In genomic region chr9:128484686-128485413, GRCh38 we compare ENCODE assay signal across 20 cellular contexts.
A peak's percentile ranks its signal among the peaks of the same experiment; 100 is the strongest.
DNase-seq lines count a peak whose midpoint lies in the region; ATAC-seq and TF ChIP-seq lines count a peak whose summit lies in the region.
"Had no signal": no experiment of that assay in that cellular context is flagged by ENCODE, and none has a peak within 500 bp of the region (broad histone marks: within the 10 kb centered on the region; RNA-seq: fewer than 3 reads in every experiment).

No MANE protein-coding gene starts in this region.

- no peaks in the 10 kb centered on the region for H3K9me3 Mint-ChIP-seq in stimulated activated naive CD8-positive, alpha-beta T cell treated with anti-CD3 and anti-CD28 coated beads, Interleukin-15, amount 100 ng/mL, for 72 hours
- H3K9me3 Mint-ChIP-seq in dendritic cell treated with granulocyte-macrophage colony-stimulating factor and Interleukin-4, amounts not matched to agents 40 ng/mL and 50 ng/mL, for 4 days = no peaks in the 10 kb centered on the region
- H3K9me3 Mint-ChIP-seq in nephron progenitor cell = no peaks in the 10 kb centered on the region
- H3K9me3 Mint-ChIP-seq in stimulated activated naive B cell treated with anti-CD40 and anti-IgM and Interleukin-4, amounts not matched to agents 10 μg/mL and 1 μg/mL and 100 μg/mL, for 72 hours = no peaks in the 10 kb centered on the region
- H3K9me3 Mint-ChIP-seq: CD14-positive monocyte had no signal

- H3K27ac Mint-ChIP-seq in stimulated activated naive CD8-positive, alpha-beta T cell treated with anti-CD3 and anti-CD28 coated beads, Interleukin-15, amount 100 ng/mL, for 72 hours = peak overlapping the region; percentile 44 to 52
- H3K27ac Mint-ChIP-seq in dendritic cell treated with granulocyte-macrophage colony-stimulating factor and Interleukin-4, amounts not matched to agents 40 ng/mL and 50 ng/mL, for 4 days = peak overlapping the region; percentile 27
- H3K27ac Mint-ChIP-seq in nephron progenitor cell = peak overlapping the region; percentile 74
- peak overlapping the region; percentile 73 for H3K27ac Mint-ChIP-seq in stimulated activated naive B cell treated with anti-CD40 and anti-IgM and Interleukin-4, amounts not matched to agents 10 μg/mL and 1 μg/mL and 100 μg/mL, for 72 hours

- peaks cover 87% of the 10 kb centered on the region for H3K36me3 Mint-ChIP-seq in dendritic cell treated with granulocyte-macrophage colony-stimulating factor and Interleukin-4, amounts not matched to agents 40 ng/mL and 50 ng/mL, for 4 days (ENCODE audit: low read depth)
- H3K36me3 Mint-ChIP-seq in nephron progenitor cell (ENCODE audit: low read depth) = peaks cover 70% of the 10 kb centered on the region
- H3K36me3 Mint-ChIP-seq in stimulated activated naive B cell treated with anti-CD40 and anti-IgM and Interleukin-4, amounts not matched to agents 10 μg/mL and 1 μg/mL and 100 μg/mL, for 72 hours = peaks cover 42 to 74% of the 10 kb centered on the region in 2 donors

- no peak for DNase-seq in stimulated activated naive CD8-positive, alpha-beta T cell treated with anti-CD3 and anti-CD28 coated beads, Interleukin-15, amount 100 ng/mL, for 72 hours
- DNase-seq in stimulated activated naive CD8-positive, alpha-beta T cell treated with anti-CD3 and anti-CD28 coated beads, Interleukin-15, Interleukin-2, amounts not matched to agents 100 U/mL and 50 U/mL, for 24 hours = no peak
- DNase-seq in nephron progenitor cell = no peak
- DNase-seq in stimulated activated naive B cell treated with anti-CD40 and anti-IgM and Interleukin-4, amounts not matched to agents 10 μg/mL and 1 μg/mL and 100 μg/mL, for 72 hours = no peak
- no peak for DNase-seq in cerebellar cortex (ENCODE audit: low spot score)
- no peak for DNase-seq in effector CD4-positive, alpha-beta T cell
- DNase-seq: EL; GF-D8; KG1; NCI-H1105 treated with DMSO at 0.1 percent for 48 hours; NCI-H2081; NCI-H2171; NCI-H345; NCI-H524; NCI-H774; NK-92 treated with Interleukin-12 subunit alpha and Interleukin-12 subunit beta, amount 100 ng/mL, for 24 hours; SHP77 treated with DMSO at 0.1 percent for 48 hours had no signal

- intact Hi-C loops in dendritic cell treated with granulocyte-macrophage colony-stimulating factor and Interleukin-4, amounts not matched to agents 40 ng/mL and 50 ng/mL, for 4 days (cut with micrococcal nuclease) = no loop called here

- no peak for TF ChIP-seq CTCF in nephron progenitor cell (IDR thresholded peaks at IDR 0.05)

- no peaks in the 10 kb centered on the region for H3K4me1 Mint-ChIP-seq in stimulated activated naive CD8-positive, alpha-beta T cell treated with anti-CD3 and anti-CD28 coated beads, Interleukin-15, amount 100 ng/mL, for 72 hours
- no peaks in the 10 kb centered on the region for H3K4me1 Mint-ChIP-seq in dendritic cell treated with granulocyte-macrophage colony-stimulating factor and Interleukin-4, amounts not matched to agents 40 ng/mL and 50 ng/mL, for 4 days (ENCODE audit: low read depth)
- no peaks in the 10 kb centered on the region for H3K4me1 Mint-ChIP-seq in nephron progenitor cell
- H3K4me1 Mint-ChIP-seq in stimulated activated naive B cell treated with anti-CD40 and anti-IgM and Interleukin-4, amounts not matched to agents 10 μg/mL and 1 μg/mL and 100 μg/mL, for 72 hours = no peaks in the 10 kb centered on the region
- H3K4me1 Mint-ChIP-seq: CD14-positive monocyte had no signal

- H3K4me3 Mint-ChIP-seq in stimulated activated naive CD8-positive, alpha-beta T cell treated with anti-CD3 and anti-CD28 coated beads, Interleukin-15, amount 100 ng/mL, for 72 hours = no peak overlapping the region
- H3K4me3 Mint-ChIP-seq in dendritic cell treated with granulocyte-macrophage colony-stimulating factor and Interleukin-4, amounts not matched to agents 40 ng/mL and 50 ng/mL, for 4 days = no peak overlapping the region
- H3K4me3 Mint-ChIP-seq in nephron progenitor cell = no peak overlapping the region
- no peak overlapping the region for H3K4me3 Mint-ChIP-seq in stimulated activated naive B cell treated with anti-CD40 and anti-IgM and Interleukin-4, amounts not matched to agents 10 μg/mL and 1 μg/mL and 100 μg/mL, for 72 hours
- H3K4me3 Mint-ChIP-seq: CD14-positive monocyte had no signal

- no peak for ATAC-seq in stimulated activated naive CD8-positive, alpha-beta T cell treated with anti-CD3 and anti-CD28 coated beads, Interleukin-15, amount 100 ng/mL, for 72 hours
- ATAC-seq in stimulated activated naive CD8-positive, alpha-beta T cell treated with anti-CD3 and anti-CD28 coated beads, Interleukin-15, Interleukin-2, amounts not matched to agents 100 U/mL and 50 U/mL, for 24 hours = no peak
- no peak for ATAC-seq in stimulated activated naive B cell treated with anti-CD40 and anti-IgM and Interleukin-4, amounts not matched to agents 10 μg/mL and 1 μg/mL and 100 μg/mL, for 72 hours (replicated peaks)
- ATAC-seq in HG02973 (IDR thresholded peaks at IDR 0.05; ENCODE audit: unreplicated experiment) = no peak

- no peaks in the 10 kb centered on the region for H3K27me3 Mint-ChIP-seq in stimulated activated naive CD8-positive, alpha-beta T cell treated with anti-CD3 and anti-CD28 coated beads, Interleukin-15, amount 100 ng/mL, for 72 hours
- H3K27me3 Mint-ChIP-seq in dendritic cell treated with granulocyte-macrophage colony-stimulating factor and Interleukin-4, amounts not matched to agents 40 ng/mL and 50 ng/mL, for 4 days = no peaks in the 10 kb centered on the region
- H3K27me3 Mint-ChIP-seq in nephron progenitor cell (ENCODE audit: low read depth, poor library complexity) = no peaks in the 10 kb centered on the region
- H3K27me3 Mint-ChIP-seq in stimulated activated naive B cell treated with anti-CD40 and anti-IgM and Interleukin-4, amounts not matched to agents 10 μg/mL and 1 μg/mL and 100 μg/mL, for 72 hours = no peaks in the 10 kb centered on the region
